ENCODE assay signal across 9 cellular contexts in genomic region chr14:75301666-75302325, GRCh38. TPM values are rescaled to one million over a fixed set of nuclear protein-coding genes. Genes with fewer than 3 reads are reported as not detected.
A peak's percentile ranks its signal among the peaks of the same experiment; 100 is the strongest.
DNase-seq lines count a peak whose midpoint lies in the region; ATAC-seq and TF ChIP-seq lines count a peak whose summit lies in the region.
"Had no signal": no experiment of that assay in that cellular context is flagged by ENCODE, and none has a peak within 500 bp of the region (broad histone marks: within the 10 kb centered on the region; RNA-seq: fewer than 3 reads in every experiment).

No MANE protein-coding gene starts in this region.

- no peak overlapping the region for H3K14ac ChIP-seq in mesenchymal stem cell (ENCODE audit: low read length in 2 of 2)

- no peak overlapping the region for H3K18ac ChIP-seq in mesenchymal stem cell (ENCODE audit: low read depth in 1 of 2, low read length in 2 of 2)

- peak overlapping the region; percentile 98 to 100 (median 99) for H3K27ac Mint-ChIP-seq in CD14-positive monocyte
- H3K27ac Mint-ChIP-seq in CD8-positive, alpha-beta memory T cell = no peak overlapping the region

- TF ChIP-seq CTCF in CD14-positive monocyte (IDR thresholded peaks at IDR 0.05) (no peak), adrenal gland (IDR thresholded peaks at IDR 0.05) (no peak)

- H3K4me2 ChIP-seq in mesenchymal stem cell (ENCODE audit: low read length, poor library complexity, severe bottlenecking) = no peak overlapping the region

- TF ChIP-seq POLR2A in adrenal gland (IDR thresholded peaks at IDR 0.05) = no peak

- no peak overlapping the region for H2AK5ac ChIP-seq in mesenchymal stem cell (ENCODE audit: low read length, severe bottlenecking)

- H3K36me3 ChIP-seq in adrenal gland (replicated peaks in 1 of 2) (no peaks in the 10 kb centered on the region), mesenchymal stem cell (ENCODE audit: control insufficient read depth in 1 of 2, insufficient read depth in 2 of 2, low read depth in 1 of 2, low read length in 2 of 2) (no peaks in the 10 kb centered on the region)
- no peaks in the 10 kb centered on the region for H3K36me3 ChIP-seq in CD8-positive, alpha-beta memory T cell (ENCODE audit: insufficient read depth, low read length)

- H2BK15ac ChIP-seq in mesenchymal stem cell (ENCODE audit: low read depth, poor library complexity, severe bottlenecking) = no peak overlapping the region

- no peak overlapping the region for H3K23ac ChIP-seq in mesenchymal stem cell (ENCODE audit: low read length in 2 of 2)

- ATAC-seq in HG03280 (IDR thresholded peaks at IDR 0.05; ENCODE audit: unreplicated experiment) = no peak
- ATAC-seq in HG02678 (IDR thresholded peaks at IDR 0.05; ENCODE audit: unreplicated experiment) = no peak

- CTCF ChIA-PET in CD8-positive, alpha-beta memory T cell (lab: Charles Lee) = interaction anchor here (0.8 to 6.8 kb wide), 8 partner anchors 18 to 201 kb away, joined by 3 to 55 read pairs (median 4); no protein-coding TSS in a partner anchor

- POLR2A ChIA-PET in CD8-positive, alpha-beta memory T cell (lab: Charles Lee) = interaction anchor here (0.5 kb wide), 2 partner anchors 72 to 165 kb away, joined by 3 to 4 read pairs; no protein-coding TSS in a partner anchor

- intact Hi-C loops in CD14-positive monocyte (cut with micrococcal nuclease) = loop anchor here (2.0 kb wide), 2 partner anchors 17 to 169 kb away; no protein-coding TSS in a partner anchor
- intact Hi-C loops in adrenal gland (cut with DNase I) = loop anchor here (2.0 to 5.0 kb wide), 2 partner anchors 167 to 169 kb away; no protein-coding TSS in a partner anchor

- H3K9me3 ChIP-seq in adrenal gland (replicated peaks in 1 of 3) (no peaks in the 10 kb centered on the region), mesenchymal stem cell (ENCODE audit: control insufficient read depth, low read length) (no peaks in the 10 kb centered on the region)
- H3K9me3 ChIP-seq in CD8-positive, alpha-beta memory T cell (ENCODE audit: low read length) = no peaks in the 10 kb centered on the region

- H3K4me1 ChIP-seq in adrenal gland (replicated peaks in 1 of 2) (peaks cover 7 to 18% of the 10 kb centered on the region in 2 donors), mesenchymal stem cell (ENCODE audit: control insufficient read depth, insufficient read depth, low read depth, low read length) (no peaks in the 10 kb centered on the region)
- no peaks in the 10 kb centered on the region for H3K4me1 ChIP-seq in CD8-positive, alpha-beta memory T cell (ENCODE audit: insufficient read depth, low read length)

- H3K4me1 Mint-ChIP-seq in CD14-positive monocyte = peaks cover 66% of the 10 kb centered on the region
- peaks cover 3 to 6% (median 5%) of the 10 kb centered on the region in 3 donors for H3K4me1 Mint-ChIP-seq in CD8-positive, alpha-beta memory T cell

- peaks cover 0 to 1% (median 0%) of the 10 kb centered on the region in 7 donors for H3K9me3 Mint-ChIP-seq in CD14-positive monocyte
- no peaks in the 10 kb centered on the region for H3K9me3 Mint-ChIP-seq in CD8-positive, alpha-beta memory T cell

- no peaks in the 10 kb centered on the region for H3K79me1 ChIP-seq in mesenchymal stem cell (replicated peaks; ENCODE audit: low read length, poor library complexity, severe bottlenecking)

- H3K36me3 Mint-ChIP-seq in CD14-positive monocyte = peaks cover 0 to 2% of the 10 kb centered on the region in 2 donors
- H3K36me3 Mint-ChIP-seq in CD8-positive, alpha-beta memory T cell = no peaks in the 10 kb centered on the region

- no peak overlapping the region for H2BK120ac ChIP-seq in mesenchymal stem cell (ENCODE audit: low read depth, low read length)

- peak; percentile 84 for DNase-seq in CD14-positive monocyte (ENCODE audit: low spot score)
- peak; percentile 96 for DNase-seq in MV-4-11 (lab: John Stamatoyannopoulos, UW)
- peak in 5 of 7 donors; percentile 55 to 81 (median 62) for DNase-seq in adrenal gland
- peak; percentile 76 for DNase-seq in mesenchymal stem cell
- DNase-seq in CD8-positive, alpha-beta memory T cell = no peak
- no peak for DNase-seq in DMS153 treated with DMSO at 0.1 percent for 48 hours (lab: John Stamatoyannopoulos, UW; ENCODE audit: unreplicated experiment)
- DNase-seq: NCI-H187 had no signal

- peak overlapping the region in 1 of 2 experiments; percentile 38 for H2BK12ac ChIP-seq in mesenchymal stem cell (ENCODE audit: low read length in 2 of 2)

- no peak overlapping the region for H3K4ac ChIP-seq in mesenchymal stem cell (ENCODE audit: low read depth in 1 of 2, low read length in 2 of 2)

- H2BK5ac ChIP-seq in mesenchymal stem cell (ENCODE audit: low read depth, low read length, poor library complexity, severe bottlenecking) = no peak overlapping the region

- peaks cover 0 to 6% (median 2%) of the 10 kb centered on the region in 3 donors for H3K27me3 Mint-ChIP-seq in CD14-positive monocyte (ENCODE audit: low read depth in 3 of 3)
- peaks cover 1 to 4% of the 10 kb centered on the region in 2 donors for H3K27me3 Mint-ChIP-seq in CD8-positive, alpha-beta memory T cell

- peak overlapping the region in 2 of 5 donors; percentile 49 to 66 for H3K27ac ChIP-seq in adrenal gland
- no peak overlapping the region for H3K27ac ChIP-seq in mesenchymal stem cell (ENCODE audit: low read length, poor library complexity, severe bottlenecking)
- no peak overlapping the region for H3K27ac ChIP-seq in CD8-positive, alpha-beta memory T cell (ENCODE audit: low read depth, low read length)

- no peak overlapping the region for H2AFZ ChIP-seq in mesenchymal stem cell (ENCODE audit: low read depth, low read length)

- H3K9ac ChIP-seq in mesenchymal stem cell (ENCODE audit: low read length) = no peak overlapping the region

- H3K4me3 Mint-ChIP-seq in CD14-positive monocyte = peak overlapping the region; percentile 43 to 58
- H3K4me3 Mint-ChIP-seq in CD8-positive, alpha-beta memory T cell = no peak overlapping the region

- 44 to 63% (median 59%) methylated on average over 9 of the region's 9 CpGs for WGBS in adrenal gland, 4 donors
- 72% methylated on average over 9 of the region's 9 CpGs for WGBS in mesenchymal stem cell

- H4K8ac ChIP-seq in mesenchymal stem cell (ENCODE audit: low read length) = peak overlapping the region; percentile 5

- no peak overlapping the region for H4K91ac ChIP-seq in mesenchymal stem cell (ENCODE audit: low read length)

- H3K4me3 ChIP-seq in adrenal gland (no peak overlapping the region), mesenchymal stem cell (ENCODE audit: insufficient read depth in 1 of 2, low read depth in 1 of 2, low read length in 2 of 2) (no peak overlapping the region)
- H3K4me3 ChIP-seq in CD8-positive, alpha-beta memory T cell (ENCODE audit: low read length) = no peak overlapping the region

- no peaks in the 10 kb centered on the region for H3K27me3 ChIP-seq in adrenal gland
- H3K27me3 ChIP-seq in mesenchymal stem cell (ENCODE audit: control insufficient read depth in 1 of 2, insufficient read depth in 1 of 2, low read length in 2 of 2) = no peaks in the 10 kb centered on the region
- no peaks in the 10 kb centered on the region for H3K27me3 ChIP-seq in CD8-positive, alpha-beta memory T cell (ENCODE audit: insufficient read depth, low read length, poor library complexity, severe bottlenecking)

RNA-seq across cellular contexts. Expression of gene FOS, which starts 23.2 kb away (rescaled TPM):
- polyA plus RNA-seq in CD14-positive monocyte = 1,000 to 10,000 TPM; 4,403 to 4,841 TPM
- 100 to 1,000 TPM in 5 of 8 donors, 10 to 100 TPM in 3; 47.9 to 393 (median 152) TPM for total RNA-seq in adrenal gland
- 100 to 1,000 TPM in 2 of 3 donors, 10 to 100 TPM in 1; 63.2 to 129 (median 107) TPM for polyA plus RNA-seq in adrenal gland
- polyA plus RNA-seq in mesenchymal stem cell (2013, experiment 1 of 2) = 587 TPM
- 551 TPM for polyA plus RNA-seq in mesenchymal stem cell (2013, experiment 2 of 2)
- 10 to 100 TPM; 15.2 to 16.8 TPM for total RNA-seq in CD8-positive, alpha-beta memory T cell
- 768 TPM for polyA plus RNA-seq in CD8-positive, alpha-beta memory T cell

Comparison
In these comparisons a context has a peak if more than half of its experiments do, and no peak if none do; other contexts are left out.
1. DNase-seq: peak in CD14-positive monocyte (single experiment), MV-4-11 (single experiment), adrenal gland (5 of 7) and mesenchymal stem cell (single experiment); none in CD8-positive, alpha-beta memory T cell (0 of 5) and DMS153 treated with DMSO at 0.1 percent for 48 hours (single experiment).
2. H3K27ac Mint-ChIP-seq: peak in CD14-positive monocyte (7 of 7); none in CD8-positive, alpha-beta memory T cell (0 of 8).
3. H3K4me3 Mint-ChIP-seq: peak in CD14-positive monocyte (2 of 2); none in CD8-positive, alpha-beta memory T cell (0 of 7).